19 cellular contexts compared by ENCODE assay signal in the genomic region with DNA sequence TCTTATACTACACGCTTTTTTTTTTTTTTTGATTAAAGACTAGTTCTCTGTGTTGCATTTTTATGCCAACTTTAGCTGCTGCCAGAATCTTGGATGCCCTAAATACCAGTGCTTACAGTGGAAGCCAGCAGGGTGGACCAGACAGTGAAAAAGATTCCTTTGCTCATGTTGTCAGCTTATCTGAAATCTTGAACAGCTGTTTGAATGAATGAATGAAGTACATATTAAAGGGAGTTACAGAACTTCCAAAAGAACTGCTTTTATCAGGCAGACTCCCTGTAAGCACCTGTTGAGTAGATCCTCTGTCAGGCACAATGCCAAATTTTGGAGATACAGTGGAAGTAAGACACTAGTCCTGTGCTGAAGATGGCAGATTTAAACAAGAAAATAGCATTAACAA.
"Had no signal": no experiment of that assay in that cellular context is flagged by ENCODE, and none has a peak within 500 bp of the region (broad histone marks: within the 10 kb centered on the region; RNA-seq: fewer than 3 reads in every experiment).

No MANE protein-coding gene starts in this region.

- H3K36me3 Mint-ChIP-seq: natural killer cell treated with Interleukin-12 subunit alpha and Interleukin-12 subunit beta and Interleukin-15 and Interleukin-18, amount 100 ng/mL, for 72 hours had no signal

- H3K4me2 ChIP-seq: hepatocyte had no signal

- H3K9me3 ChIP-seq: esophagus squamous epithelium, pancreas, thoracic aorta, transverse colon had no signal

- ATAC-seq: foreskin keratinocyte; left colon; natural killer cell treated with Interleukin-12 subunit alpha and Interleukin-12 subunit beta and Interleukin-15 and Interleukin-18, amount 100 ng/mL, for 72 hours; pancreas; stimulated activated naive B cell treated with anti-CD40 and anti-IgM and Interleukin-4, amounts not matched to agents 10 μg/mL and 1 μg/mL and 100 μg/mL, for 72 hours; stimulated activated naive CD8-positive, alpha-beta T cell treated with anti-CD3 and anti-CD28 coated beads, Interleukin-15, amount 100 ng/mL, for 72 hours had no signal

- H3K79me2 ChIP-seq: hepatocyte had no signal

- H3K27me3 ChIP-seq: esophagus squamous epithelium, foreskin keratinocyte, hepatocyte, pancreas, transverse colon had no signal

- H3K4me3 Mint-ChIP-seq: dendritic cell treated with granulocyte-macrophage colony-stimulating factor and Interleukin-4, amounts not matched to agents 40 ng/mL and 50 ng/mL, for 4 days; natural killer cell treated with Interleukin-12 subunit alpha and Interleukin-12 subunit beta and Interleukin-15 and Interleukin-18, amount 100 ng/mL, for 72 hours; stimulated activated naive B cell treated with anti-CD40 and anti-IgM and Interleukin-4, amounts not matched to agents 10 μg/mL and 1 μg/mL and 100 μg/mL, for 72 hours; stimulated activated naive CD8-positive, alpha-beta T cell treated with anti-CD3 and anti-CD28 coated beads, Interleukin-15, amount 100 ng/mL, for 72 hours had no signal

- H3K4me1 Mint-ChIP-seq: stimulated activated naive CD8-positive, alpha-beta T cell treated with anti-CD3 and anti-CD28 coated beads, Interleukin-15, amount 100 ng/mL, for 72 hours had no signal

- H3K27ac Mint-ChIP-seq: dendritic cell treated with granulocyte-macrophage colony-stimulating factor and Interleukin-4, amounts not matched to agents 40 ng/mL and 50 ng/mL, for 4 days; natural killer cell treated with Interleukin-12 subunit alpha and Interleukin-12 subunit beta and Interleukin-15 and Interleukin-18, amount 100 ng/mL, for 72 hours; progenitor cell of endocrine pancreas; stimulated activated naive B cell treated with anti-CD40 and anti-IgM and Interleukin-4, amounts not matched to agents 10 μg/mL and 1 μg/mL and 100 μg/mL, for 72 hours; stimulated activated naive CD8-positive, alpha-beta T cell treated with anti-CD3 and anti-CD28 coated beads, Interleukin-15, amount 100 ng/mL, for 72 hours had no signal

- H2AFZ ChIP-seq: hepatocyte had no signal

- H3K27me3 Mint-ChIP-seq: dendritic cell treated with granulocyte-macrophage colony-stimulating factor and Interleukin-4, amounts not matched to agents 40 ng/mL and 50 ng/mL, for 4 days; progenitor cell of endocrine pancreas; stimulated activated naive B cell treated with anti-CD40 and anti-IgM and Interleukin-4, amounts not matched to agents 10 μg/mL and 1 μg/mL and 100 μg/mL, for 72 hours; stimulated activated naive CD8-positive, alpha-beta T cell treated with anti-CD3 and anti-CD28 coated beads, Interleukin-15, amount 100 ng/mL, for 72 hours had no signal

- H3K4me1 ChIP-seq: esophagus squamous epithelium, foreskin keratinocyte, transverse colon had no signal

- H3K4me3 ChIP-seq: esophagus squamous epithelium, hepatocyte, pancreas, thoracic aorta, transverse colon had no signal

- DNase-seq: cerebellar nuclear complex; esophagus squamous epithelium; foreskin keratinocyte; kidney; left colon; mesendoderm; occipital lobe; pancreas; right cardiac atrium; stimulated activated CD4-positive, alpha-beta T cell treated with anti-CD3 and anti-CD28 coated beads, Interleukin-1b, Interleukin-23, amount 100 ng/mL, for 48 hours; stimulated activated CD4-positive, alpha-beta T cell treated with anti-CD3 and anti-CD28 coated beads, Interleukin-4, amount 100 ng/mL, for 24 hours; stimulated activated naive B cell treated with anti-CD40 and anti-IgM and Interleukin-4, amounts not matched to agents 10 μg/mL and 1 μg/mL and 100 μg/mL, for 72 hours; stimulated activated naive CD8-positive, alpha-beta T cell treated with anti-CD3 and anti-CD28 coated beads, Interleukin-15, amount 100 ng/mL, for 72 hours; transverse colon had no signal

- H3K9me3 Mint-ChIP-seq: dendritic cell treated with granulocyte-macrophage colony-stimulating factor and Interleukin-4, amounts not matched to agents 40 ng/mL and 50 ng/mL, for 4 days; natural killer cell treated with Interleukin-12 subunit alpha and Interleukin-12 subunit beta and Interleukin-15 and Interleukin-18, amount 100 ng/mL, for 72 hours; stimulated activated naive B cell treated with anti-CD40 and anti-IgM and Interleukin-4, amounts not matched to agents 10 μg/mL and 1 μg/mL and 100 μg/mL, for 72 hours; stimulated activated naive CD8-positive, alpha-beta T cell treated with anti-CD3 and anti-CD28 coated beads, Interleukin-15, amount 100 ng/mL, for 72 hours had no signal

- H3K27ac ChIP-seq: esophagus squamous epithelium, foreskin keratinocyte, hepatocyte, pancreas, thoracic aorta, transverse colon had no signal

- H3K36me3 ChIP-seq: esophagus squamous epithelium, pancreas, thoracic aorta, transverse colon had no signal
